ENCODE assay signal across 8 cellular contexts in genomic region chr3:105869531-105869833, GRCh38. TPM values are rescaled to one million over a fixed set of nuclear protein-coding genes. Genes with fewer than 3 reads are reported as not detected.
A peak's percentile ranks its signal among the peaks of the same experiment; 100 is the strongest.
DNase-seq lines count a peak whose midpoint lies in the region; ATAC-seq and TF ChIP-seq lines count a peak whose summit lies in the region.

No MANE protein-coding gene starts in this region.

- H3K27ac ChIP-seq in gastrocnemius medialis = peak overlapping the region; percentile 93 to 98 (median 96)

- POLR2A ChIA-PET in T-cell (lab: Charles Lee) = interaction anchor here in 1 of 2 donors (0.6 to 1.0 kb wide), 4 partner anchors 13 to 181 kb away, joined by 3 read pairs; no protein-coding TSS in a partner anchor

- H3K27me3 Mint-ChIP-seq in T-cell = no peaks in the 10 kb centered on the region

- H3K36me3 Mint-ChIP-seq in T-cell = peaks cover 21% of the 10 kb centered on the region

- H3K9me3 ChIP-seq in gastrocnemius medialis = no peaks in the 10 kb centered on the region

- no peaks in the 10 kb centered on the region for H3K27me3 ChIP-seq in gastrocnemius medialis

- peaks cover 40 to 52% (median 40%) of the 10 kb centered on the region in 3 donors for H3K4me1 Mint-ChIP-seq in T-cell

- H3K4me1 ChIP-seq in gastrocnemius medialis = peaks cover 34 to 36% of the 10 kb centered on the region in 2 donors

- TF ChIP-seq POLR2A in gastrocnemius medialis (IDR thresholded peaks at IDR 0.05) = no peak

- H3K4me3 ChIP-seq in GM12875 (ENCODE audit: low read depth, low read length) (peak overlapping the region; percentile 94), fibroblast of the aortic adventitia (ENCODE audit: low read depth, low read length) (peak overlapping the region; percentile 87), gastrocnemius medialis (peak overlapping the region; percentile 89 to 98 (median 96))

- ATAC-seq in T-cell (replicated peaks in 1 of 4) (no peak), gastrocnemius medialis (no peak), HG02870 (IDR thresholded peaks at IDR 0.05; ENCODE audit: unreplicated experiment) (no peak)

- DNase-seq in T-cell (no peak), fibroblast of the aortic adventitia (ENCODE audit: low read depth) (no peak), gastrocnemius medialis (no peak), SHP77 (lab: John Stamatoyannopoulos, UW) (no peak), 8988T (no peak)
- DNase-seq in activated CD4-positive, CD25-positive, alpha-beta regulatory T cell treated with anti-CD3 and anti-CD28 coated beads, Interleukin-2, amount 50 U/mL, for 72 hours = no peak

- intact Hi-C loops in gastrocnemius medialis (cut with DNase I; ENCODE audit: low total_unique reads) = loop anchor here (1.0 to 10.0 kb wide), 5 partner anchors 37 to 477 kb away; no protein-coding TSS in a partner anchor

- TF ChIP-seq CTCF in GM12875 (IDR thresholded peaks at IDR 0.05; ENCODE audit: borderline replicate concordance, insufficient read depth, low read depth, low read length) (no peak), fibroblast of the aortic adventitia (IDR thresholded peaks at IDR 0.05; ENCODE audit: insufficient read depth, low read length) (no peak), gastrocnemius medialis (IDR thresholded peaks at IDR 0.05 in 4 of 5, conservative IDR thresholded peaks at IDR 0.05 in 1 of 5) (no peak)

- no peaks in the 10 kb centered on the region for H3K36me3 ChIP-seq in gastrocnemius medialis

- in situ Hi-C loops in gastrocnemius medialis (cut with MboI; ENCODE audit: low sequenced_read_pairs in 4 of 4) = no loop called here

- H3K4me3 Mint-ChIP-seq in T-cell = peak overlapping the region; percentile 88 to 98 (median 93)

- CTCF ChIA-PET in T-cell (lab: Charles Lee) = interaction anchor here in 1 of 2 donors (0.6 to 1.0 kb wide), 4 partner anchors 9 to 502 kb away, joined by 3 read pairs; no protein-coding TSS in a partner anchor

- no peaks in the 10 kb centered on the region for H3K9me3 Mint-ChIP-seq in T-cell

- H3K27ac Mint-ChIP-seq in T-cell = peak overlapping the region; percentile 93 to 96

RNA-seq across cellular contexts. Expression of gene CBLB, which starts 0.7 kb away (rescaled TPM):
- total RNA-seq in T-cell = 100 to 1,000 TPM in 2 of 5 donors, 10 to 100 TPM in 3; 81.3 to 120 (median 99.6) TPM
- total RNA-seq in fibroblast of the aortic adventitia (ENCODE audit: low replicate concordance) = 63.9 and 70.3 TPM in 2 replicates
- 10 to 100 TPM; 14.8 to 46.4 (median 21.6) TPM for total RNA-seq in gastrocnemius medialis
